Comparison of ENCODE assay signal across 8 cellular contexts in genomic region chr4:104490770-104491395, GRCh38. TPM values are rescaled to one million over a fixed set of nuclear protein-coding genes. Genes with fewer than 3 reads are reported as not detected.
DNase-seq lines count a peak whose midpoint lies in the region; ATAC-seq and TF ChIP-seq lines count a peak whose summit lies in the region.

No MANE protein-coding gene starts in this region.

- H4K8ac ChIP-seq in trophoblast cell (ENCODE audit: low read depth, low read length): no peak overlapping the region

- peaks cover 9% of the 10 kb centered on the region for H3K79me1 ChIP-seq in trophoblast cell (ENCODE audit: low read length)

- no peak overlapping the region for H2BK5ac ChIP-seq in trophoblast cell (ENCODE audit: low read depth, low read length, poor library complexity)

- no peak overlapping the region for H2BK12ac ChIP-seq in trophoblast cell (ENCODE audit: low read length)

- H2BK120ac ChIP-seq in trophoblast cell (ENCODE audit: insufficient read depth, low read length, poor library complexity): no peak overlapping the region

- RAD21 ChIA-PET in HCT116 (lab: Charles Lee; ENCODE audit: low non-redundant PET in 1 of 2, low total read pairs in 2 of 2, uncharacterized antibody in 2 of 2, unreplicated experiment in 2 of 2): no interaction called here

- no peaks in the 10 kb centered on the region for H3K27me3 ChIP-seq in HCT116 (ENCODE audit: insufficient read depth, low read length)
- no peaks in the 10 kb centered on the region for H3K27me3 ChIP-seq in MM.1S (replicated peaks; ENCODE audit: insufficient read depth, low read length)
- peaks cover 17% of the 10 kb centered on the region; the same call in 1 of the 2 replicates for H3K27me3 ChIP-seq in SK-N-SH (ENCODE audit: insufficient read depth)
- H3K27me3 ChIP-seq in adrenal gland: no peaks in the 10 kb centered on the region
- H3K27me3 ChIP-seq in trophoblast cell (ENCODE audit: insufficient read depth, low read length): peaks cover 4% of the 10 kb centered on the region

- H3K9me3 ChIP-seq in HCT116 (ENCODE audit: control insufficient read depth in 1 of 2, insufficient read depth in 1 of 2, low read depth in 1 of 2, low read length in 2 of 2) (no peaks in the 10 kb centered on the region), MM.1S (replicated peaks; ENCODE audit: insufficient read depth, low read length) (no peaks in the 10 kb centered on the region), SK-N-SH (no peaks in the 10 kb centered on the region), adrenal gland (replicated peaks in 1 of 3) (no peaks in the 10 kb centered on the region), trophoblast cell (ENCODE audit: insufficient read depth, low read depth, low read length) (no peaks in the 10 kb centered on the region)

- POLR2A ChIA-PET in HCT116 (lab: Charles Lee) (no interaction called here), SK-N-SH (lab: Yijun Ruan, JAX) (interaction anchor here (0.5 kb wide), 1 partner anchor 9 kb away, joined by 3 read pairs; no protein-coding TSS in a partner anchor)

- H3K4me3 ChIP-seq in GM08714 (ENCODE audit: low read length) (peak overlapping the region; percentile 67), HCT116 (replicated peaks in 1 of 2; ENCODE audit: low read depth in 1 of 2, low read length in 2 of 2) (peak overlapping the region; percentile 53 to 68), MM.1S (ENCODE audit: low read length) (peak overlapping the region; percentile 82), SK-N-SH (ENCODE audit: low read depth in 2 of 2, low read length in 1 of 2) (peak overlapping the region; percentile 58 to 64), adrenal gland (peak overlapping the region in 3 of 4 donors; percentile 7 to 69 (median 35)), trophoblast cell (ENCODE audit: low read depth, low read length) (peak overlapping the region; percentile 65)

- H3K9ac ChIP-seq in HCT116 (ENCODE audit: low read length) (peak overlapping the region; percentile 38), MM.1S (ENCODE audit: low read length) (peak overlapping the region; percentile 83), SK-N-SH (no peak overlapping the region), trophoblast cell (ENCODE audit: low read length) (no peak overlapping the region)

- TF ChIP-seq CTCF in HCT116 (IDR thresholded peaks at IDR 0.05 in 2 of 3, conservative IDR thresholded peaks at IDR 0.05 in 1 of 3; ENCODE audit: borderline replicate concordance in 1 of 3, insufficient read depth in 1 of 3, low read depth in 2 of 3, low read length in 2 of 3): no peak
- TF ChIP-seq CTCF in MM.1S (IDR thresholded peaks at IDR 0.05; ENCODE audit: low read length): no peak
- no peak for TF ChIP-seq CTCF in SK-N-SH (IDR thresholded peaks at IDR 0.05)
- no peak for TF ChIP-seq CTCF in adrenal gland (IDR thresholded peaks at IDR 0.05)

- no peaks in the 10 kb centered on the region for H3K36me3 ChIP-seq in HCT116 (ENCODE audit: control insufficient read depth in 1 of 2, insufficient read depth in 2 of 2, low read length in 2 of 2)
- H3K36me3 ChIP-seq in MM.1S (replicated peaks; ENCODE audit: insufficient read depth, low read length): no peaks in the 10 kb centered on the region
- no peaks in the 10 kb centered on the region for H3K36me3 ChIP-seq in SK-N-SH (replicated peaks in 1 of 2; ENCODE audit: control insufficient read depth in 1 of 2, insufficient read depth in 2 of 2, low read length in 1 of 2)
- H3K36me3 ChIP-seq in adrenal gland (replicated peaks in 1 of 2): no peaks in the 10 kb centered on the region
- H3K36me3 ChIP-seq in trophoblast cell (ENCODE audit: control insufficient read depth in 1 of 2, insufficient read depth in 2 of 2, low read length in 2 of 2): no peaks in the 10 kb centered on the region

- H3K27ac ChIP-seq in HCT116 (ENCODE audit: low read depth, low read length): no peak overlapping the region; the same call in 1 of the 2 replicates
- H3K27ac ChIP-seq in MM.1S (ENCODE audit: low read length): peak overlapping the region; percentile 98
- H3K27ac ChIP-seq in SK-N-SH (ENCODE audit: low read depth in 2 of 2, low read length in 1 of 2): peak overlapping the region in 1 of 2 experiments; percentile 62; a peak in 2 of 4 replicates
- peak overlapping the region in 2 of 5 donors; percentile 36 to 43 for H3K27ac ChIP-seq in adrenal gland
- H3K27ac ChIP-seq in trophoblast cell (ENCODE audit: low read depth, low read length): peak overlapping the region; percentile 0

- TF ChIP-seq RAD21 in HCT116 (IDR thresholded peaks at IDR 0.05; ENCODE audit: low read depth): no peak
- TF ChIP-seq RAD21 in SK-N-SH (IDR thresholded peaks at IDR 0.05; ENCODE audit: low read length): no peak

- 0 out of 4 replicates have a peak, but pooled peaks of 1 of the 2 experiments have one; percentile 17 for TF ChIP-seq EP300 in SK-N-SH (IDR thresholded peaks at IDR 0.05; ENCODE audit: borderline replicate concordance in 1 of 2, low read depth in 1 of 2, low read length in 1 of 2)

- no peak overlapping the region for H2AK5ac ChIP-seq in trophoblast cell (ENCODE audit: low read length)

- H3K9me2 ChIP-seq in HCT116 (ENCODE audit: insufficient read depth) (no peaks in the 10 kb centered on the region), MM.1S (replicated peaks; ENCODE audit: insufficient read depth, low read length) (no peaks in the 10 kb centered on the region), SK-N-SH (no peaks in the 10 kb centered on the region)

- intact Hi-C loops in HCT116 (cut with micrococcal nuclease) (no loop called here), adrenal gland (cut with DNase I) (no loop called here), left cardiac atrium (cut with DNase I) (no loop called here)

- no peak overlapping the region for H3K18ac ChIP-seq in trophoblast cell (ENCODE audit: low read length)

- ATAC-seq in HCT116 (peak; percentile 53), left cardiac atrium (peak; percentile 60)

- peaks cover 14 to 27% of the 10 kb centered on the region in 2 experiments for H3K4me1 ChIP-seq in HCT116 (ENCODE audit: control insufficient read depth in 1 of 2, insufficient read depth in 2 of 2, low read length in 2 of 2)
- H3K4me1 ChIP-seq in MM.1S (ENCODE audit: low read length): peaks cover 23% of the 10 kb centered on the region
- peaks cover 0 to 14% of the 10 kb centered on the region in 2 experiments; a peak in 2 of 4 replicates for H3K4me1 ChIP-seq in SK-N-SH (ENCODE audit: control insufficient read depth in 1 of 2, insufficient read depth in 2 of 2, low read depth in 1 of 2, low read length in 1 of 2)
- H3K4me1 ChIP-seq in adrenal gland (replicated peaks in 1 of 2): peaks cover 0 to 5% of the 10 kb centered on the region in 2 donors
- peaks cover 0 to 5% of the 10 kb centered on the region in 2 experiments for H3K4me1 ChIP-seq in trophoblast cell (ENCODE audit: control insufficient read depth in 1 of 2, insufficient read depth in 2 of 2, low read length in 2 of 2)

- CTCF ChIA-PET in HCT116 (lab: Charles Lee) (no interaction called here), SK-N-SH (lab: Yijun Ruan, JAX) (interaction anchor here (0.7 kb wide), 1 partner anchor 51 kb away, joined by 3 read pairs; no protein-coding TSS in a partner anchor)

- no peak overlapping the region for H3K14ac ChIP-seq in trophoblast cell (ENCODE audit: low read length)

- TF ChIP-seq POLR2A in HCT116 (IDR thresholded peaks at IDR 0.05; ENCODE audit: borderline replicate concordance, extremely low read depth, insufficient read depth, insufficient read length) (no peak), adrenal gland (IDR thresholded peaks at IDR 0.05) (no peak)

- H3K23ac ChIP-seq in trophoblast cell (ENCODE audit: low read length): no peak overlapping the region

- no peak overlapping the region for H4K12ac ChIP-seq in trophoblast cell (ENCODE audit: low read depth, low read length)

- H3K4ac ChIP-seq in trophoblast cell (ENCODE audit: low read depth, low read length): no peak overlapping the region

- DNase-seq in HCT116 (ENCODE audit: low read depth, low spot score) (no peak), MM.1S (peak; percentile 81), SK-N-SH (peak; percentile 81), adrenal gland (peak; percentile 50 to 84 (median 74)), left cardiac atrium (peak; percentile 86), trophoblast cell (peak in 1 of 2 donors; percentile 54), cerebellar nuclear complex (lab: John Stamatoyannopoulos, UW) (no peak)

- H3K4me2 ChIP-seq in HCT116 (ENCODE audit: low read length) (peak overlapping the region; percentile 94), MM.1S (ENCODE audit: low read depth, low read length) (peak overlapping the region; percentile 96), SK-N-SH (peak overlapping the region; percentile 92), trophoblast cell (ENCODE audit: low read length) (peak overlapping the region; percentile 74)

- no peak overlapping the region for H4K91ac ChIP-seq in trophoblast cell (ENCODE audit: low read depth, low read length)

- WGBS in SK-N-SH (ENCODE audit: low lambda C conversion rate): 2% methylated on average over 28 of the region's 40 CpGs
- 0 to 2% (median 0%) methylated on average over 11 to 36 of the region's 40 CpGs for WGBS in adrenal gland, 4 donors
- WGBS in trophoblast cell (ENCODE audit: extremely low coverage, insufficient coverage, insufficient read length): no CpG with 5 or more reads among the region's 40 CpGs

- H2AFZ ChIP-seq in HCT116 (ENCODE audit: low read depth, low read length, poor library complexity, severe bottlenecking) (peak overlapping the region; percentile 79), MM.1S (ENCODE audit: low read length) (peak overlapping the region; percentile 47), SK-N-SH (ENCODE audit: low read depth) (peak overlapping the region; percentile 79), trophoblast cell (ENCODE audit: insufficient read depth, low read length, poor library complexity) (no peak overlapping the region)

- H3K79me2 ChIP-seq in HCT116 (ENCODE audit: insufficient read depth, low read length) (no peaks in the 10 kb centered on the region), MM.1S (ENCODE audit: low read length) (peaks cover 68% of the 10 kb centered on the region), SK-N-SH (ENCODE audit: insufficient read depth) (no peaks in the 10 kb centered on the region), trophoblast cell (ENCODE audit: control insufficient read depth, insufficient read depth, low read length, poor library complexity) (peaks cover 2% of the 10 kb centered on the region)

- H3F3A ChIP-seq in MM.1S (ENCODE audit: insufficient read depth, low read length) (peaks cover 93% of the 10 kb centered on the region), SK-N-SH (replicated peaks; ENCODE audit: insufficient read depth) (no peaks in the 10 kb centered on the region)

- H4K20me1 ChIP-seq in HCT116 (ENCODE audit: insufficient read depth) (no peaks in the 10 kb centered on the region), MM.1S (ENCODE audit: insufficient read depth, low read length) (no peaks in the 10 kb centered on the region), SK-N-SH (ENCODE audit: insufficient read depth) (no peaks in the 10 kb centered on the region)

- no TSS peak for BruUV-seq in HCT116 (replicated peaks; lab: Mats Ljungman, UMichigan)

RNA-seq across cellular contexts. Expression of gene CXXC4, which starts 3.8 kb away (rescaled TPM):
- total RNA-seq in HCT116 (2021; ENCODE audit: unreplicated experiment) (0.54 TPM), adrenal gland (1 to 10 TPM in 3 of 8 donors, under 1 TPM in 5; 0.12 to 1.7 (median 0.74) TPM), left cardiac atrium (1 to 10 TPM; 2.3 to 4.2 TPM)
- 0.06 and 0.16 TPM in 2 replicates for polyA plus RNA-seq in HCT116 (2012)
- polyA plus RNA-seq in SK-N-SH (2012; rRNA removed) (0.02 and 0.06 TPM in 2 replicates), adrenal gland (1 to 10 TPM in 1 of 3 donors, under 1 TPM in 2; 0.27 to 1.9 (median 0.72) TPM)
- 0.06 and 0.09 TPM in 2 replicates for polyA plus RNA-seq in SK-N-SH (2012; cell fraction: cytosol; rRNA removed)
- 0.01 and 0.14 TPM in 2 replicates for polyA plus RNA-seq in SK-N-SH (2012; cell fraction: nucleus; rRNA removed)
- 0.88 and 0.93 TPM in 2 replicates for polyA plus RNA-seq in trophoblast cell (2013)

Comparison
In these comparisons a context has a peak if more than half of its experiments do, and no peak if none do; other contexts are left out.
1. DNase-seq: peak in MM.1S (single experiment), SK-N-SH (single experiment), adrenal gland (7 of 7) and left cardiac atrium (single experiment); none in HCT116 (single experiment) and cerebellar nuclear complex (0 of 2).
2. H3K9ac ChIP-seq: peak in HCT116 (single experiment) and MM.1S (single experiment); none in SK-N-SH (single experiment) and trophoblast cell (single experiment).
3. Peak in every context shown above with its lines, with median percentiles within 50 percentile points of each other: H3K4me3 ChIP-seq and H3K4me2 ChIP-seq.